23 cellular contexts compared by ENCODE assay signal in genomic region chr7:66304536-66304935, GRCh38.
DNase-seq lines count a peak whose midpoint lies in the region; ATAC-seq, FAIRE-seq and TF ChIP-seq lines count a peak whose summit lies in the region.
"Had no signal": no experiment of that assay in that cellular context is flagged by ENCODE, and none has a peak within 500 bp of the region (broad histone marks: within the 10 kb centered on the region; RNA-seq: fewer than 3 reads in every experiment).

No MANE protein-coding gene starts in this region.

- peaks cover 6% of the 10 kb centered on the region for H3K9me3 Mint-ChIP-seq in nephron
- H3K9me3 Mint-ChIP-seq: HFFc6 had no signal

- peak overlapping the region; percentile 94 for H3K27ac ChIP-seq in endothelial cell of umbilical vein (ENCODE audit: insufficient read depth, low read depth, low read length)
- H3K27ac ChIP-seq: colonic mucosa, Peyer's patch had no signal

- no peak for TF ChIP-seq CTCF in endothelial cell of umbilical vein (IDR thresholded peaks at IDR 0.05; ENCODE audit: extremely low read depth in 1 of 2, insufficient read depth in 1 of 2, low read depth in 1 of 2, low read length in 2 of 2)
- TF ChIP-seq CTCF in nephron (IDR thresholded peaks at IDR 0.05; ENCODE audit: unreplicated experiment in 3 of 3) = no peak

- H3K9ac ChIP-seq in endothelial cell of umbilical vein (replicated peaks; ENCODE audit: extremely low read depth, insufficient read depth, low read length) = peak overlapping the region; percentile 68

- peak overlapping the region in 1 of 3 experiments; percentile 19 for H3K4me3 ChIP-seq in endothelial cell of umbilical vein (replicated peaks in 1 of 3; ENCODE audit: insufficient read depth in 1 of 3, low read depth in 1 of 3, low read length in 3 of 3)
- H3K4me3 ChIP-seq: colonic mucosa, MG63, Peyer's patch had no signal

- peak overlapping the region; percentile 84 for H3K4me2 ChIP-seq in endothelial cell of umbilical vein (ENCODE audit: insufficient read depth, low read length)

- TF ChIP-seq POLR2A in endothelial cell of umbilical vein (IDR thresholded peaks at IDR 0.05; ENCODE audit: low read depth, low read length) = peak; percentile 35

- no peaks in the 10 kb centered on the region for H4K20me1 ChIP-seq in endothelial cell of umbilical vein (replicated peaks; ENCODE audit: control insufficient read depth, extremely low read depth, insufficient read depth, low read length)

- dilution Hi-C loops in endothelial cell of umbilical vein (cut with MboI; ENCODE audit: extremely low pct_ligation_motif_present, low sequenced_read_pairs) = no loop called here

- FAIRE-seq in endothelial cell of umbilical vein (lab: Jason Lieb, UNC) = peak; percentile 93

- H3K79me2 ChIP-seq in endothelial cell of umbilical vein (ENCODE audit: control insufficient read depth, insufficient read depth, low read length) = no peaks in the 10 kb centered on the region

- POLR2A ChIA-PET in endothelial cell of umbilical vein (lab: Charles Lee) = interaction anchor here (0.7 kb wide), 1 partner anchor 21 kb away, joined by 3 read pairs; no protein-coding TSS in a partner anchor

- no peaks in the 10 kb centered on the region for H3K9me1 ChIP-seq in endothelial cell of umbilical vein (replicated peaks; ENCODE audit: control insufficient read depth, extremely low read depth, insufficient read depth, low read length)

- no peaks in the 10 kb centered on the region for H3K27me3 ChIP-seq in endothelial cell of umbilical vein (ENCODE audit: control insufficient read depth in 2 of 2, insufficient read depth in 2 of 2, low read length in 2 of 2)
- H3K27me3 ChIP-seq: colonic mucosa, MG63, Peyer's patch had no signal

- H3K4me1 Mint-ChIP-seq in nephron = peaks cover 12% of the 10 kb centered on the region
- H3K4me1 Mint-ChIP-seq: B cell, IgD-negative memory B cell had no signal

- peaks cover 11% of the 10 kb centered on the region for H3K36me3 Mint-ChIP-seq in nephron (ENCODE audit: low read depth)

- H2AFZ ChIP-seq in endothelial cell of umbilical vein (ENCODE audit: low read depth, low read length) = peak overlapping the region; percentile 65

- no peaks in the 10 kb centered on the region for H3K9me3 ChIP-seq in endothelial cell of umbilical vein (replicated peaks; ENCODE audit: control insufficient read depth, insufficient read depth, low read length)
- H3K9me3 ChIP-seq: colonic mucosa, MG63, Peyer's patch had no signal

- peak; percentile 64 for DNase-seq in HT1080 (ENCODE audit: low read depth)
- DNase-seq in RPMI7951 (ENCODE audit: low read depth) = peak; percentile 17
- peak; percentile 88 for DNase-seq in endothelial cell of umbilical vein (ENCODE audit: low read depth, low spot score)
- DNase-seq in Ammon's horn (ENCODE audit: low spot score) = no peak
- DNase-seq: activated CD4-positive, CD25-positive, alpha-beta regulatory T cell treated with anti-CD3 and anti-CD28 coated beads, Interleukin-2, amount 50 U/mL, for 72 hours; activated T-cell treated with anti-CD3 and anti-CD28 coated beads, Interleukin-2, amount 50 U/mL, for 48 hours; colonic mucosa; foreskin melanocyte; HFFc6; hypothalamus; mammary epithelial cell; MG63; NCI-H187 treated with DMSO at 0.1 percent for 48 hours; NCI-H446; Peyer's patch; retina; stimulated activated CD8-positive, alpha-beta memory T cell treated with anti-CD3 and anti-CD28 coated beads, Interleukin-4, amount 100 ng/mL, for 48 hours had no signal

- peak overlapping the region; percentile 81 to 89 (median 84) for H3K27ac Mint-ChIP-seq in nephron
- H3K27ac Mint-ChIP-seq: B cell, HFFc6, IgD-negative memory B cell had no signal

- CTCF ChIA-PET in endothelial cell of umbilical vein (lab: Charles Lee) = interaction anchor here (0.6 to 2.3 kb wide), 10 partner anchors 9 to 163 kb away, joined by 3 to 8 read pairs (median 4); partner anchors contain the start of gene TPST1

- H3K36me3 ChIP-seq in endothelial cell of umbilical vein (ENCODE audit: control insufficient read depth in 2 of 2, extremely low read depth in 1 of 2, insufficient read depth in 2 of 2, low read length in 2 of 2) = no peaks in the 10 kb centered on the region
- H3K36me3 ChIP-seq: colonic mucosa, MG63, Peyer's patch had no signal

- no peak for ATAC-seq in GM21723 (IDR thresholded peaks at IDR 0.05; ENCODE audit: unreplicated experiment)
- ATAC-seq in GM18867 (IDR thresholded peaks at IDR 0.05; ENCODE audit: unreplicated experiment) = no peak

- H3K27me3 Mint-ChIP-seq in nephron (ENCODE audit: low read depth) = no peaks in the 10 kb centered on the region
- H3K27me3 Mint-ChIP-seq: B cell, brain, IgD-negative memory B cell had no signal

- intact Hi-C loops in endothelial cell of umbilical vein (cut with micrococcal nuclease) = loop anchor here (1.0 kb wide), 1 partner anchor 189 kb away; no protein-coding TSS in a partner anchor

- no TSS peak for BruUV-seq in endothelial cell of umbilical vein (replicated peaks; lab: Mats Ljungman, UMichigan)

- H3K4me1 ChIP-seq in endothelial cell of umbilical vein (ENCODE audit: control insufficient read depth, extremely low read depth, insufficient read depth, low read length) = peaks cover 49% of the 10 kb centered on the region
- H3K4me1 ChIP-seq: colonic mucosa, Peyer's patch had no signal

- H3K4me3 Mint-ChIP-seq in nephron = no peak overlapping the region
- H3K4me3 Mint-ChIP-seq: B cell, brain, HFFc6, IgD-negative memory B cell had no signal

TF ChIP-seq in endothelial cell of umbilical vein, 7 proteins besides CTCF, POLR2A, EP300 and RAD21:
- TF ChIP-seq GATA2 (IDR thresholded peaks at IDR 0.05; ENCODE audit: insufficient read depth, insufficient read length, low read depth, low read length) (peak; percentile 67), MYC (IDR thresholded peaks at IDR 0.05; ENCODE audit: low read depth, low read length) (no peak), POLR2AphosphoS5 (IDR thresholded peaks at IDR 0.05; ENCODE audit: insufficient read depth, low read depth, low read length) (peak; percentile 51), FOS (IDR thresholded peaks at IDR 0.05; ENCODE audit: borderline replicate concordance, insufficient read depth, low read length) (peak; percentile 79), JUN (IDR thresholded peaks at IDR 0.05; ENCODE audit: borderline replicate concordance, insufficient read depth, insufficient read length, low read depth) (peak; percentile 70), EZH2 (IDR thresholded peaks at IDR 0.05; ENCODE audit: borderline replicate concordance, low read depth, low read length, severe bottlenecking) (no peak)
- TF ChIP-seq, protein P1, sequence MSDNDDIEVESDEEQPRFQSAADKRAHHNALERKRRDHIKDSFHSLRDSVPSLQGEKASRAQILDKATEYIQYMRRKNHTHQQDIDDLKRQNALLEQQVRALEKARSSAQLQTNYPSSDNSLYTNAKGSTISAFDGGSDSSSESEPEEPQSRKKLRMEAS (IDR thresholded peaks at IDR 0.05; ENCODE audit: insufficient read depth, insufficient read length) = no peak
